ENCODE assay signal across 18 cellular contexts in the genomic region with DNA sequence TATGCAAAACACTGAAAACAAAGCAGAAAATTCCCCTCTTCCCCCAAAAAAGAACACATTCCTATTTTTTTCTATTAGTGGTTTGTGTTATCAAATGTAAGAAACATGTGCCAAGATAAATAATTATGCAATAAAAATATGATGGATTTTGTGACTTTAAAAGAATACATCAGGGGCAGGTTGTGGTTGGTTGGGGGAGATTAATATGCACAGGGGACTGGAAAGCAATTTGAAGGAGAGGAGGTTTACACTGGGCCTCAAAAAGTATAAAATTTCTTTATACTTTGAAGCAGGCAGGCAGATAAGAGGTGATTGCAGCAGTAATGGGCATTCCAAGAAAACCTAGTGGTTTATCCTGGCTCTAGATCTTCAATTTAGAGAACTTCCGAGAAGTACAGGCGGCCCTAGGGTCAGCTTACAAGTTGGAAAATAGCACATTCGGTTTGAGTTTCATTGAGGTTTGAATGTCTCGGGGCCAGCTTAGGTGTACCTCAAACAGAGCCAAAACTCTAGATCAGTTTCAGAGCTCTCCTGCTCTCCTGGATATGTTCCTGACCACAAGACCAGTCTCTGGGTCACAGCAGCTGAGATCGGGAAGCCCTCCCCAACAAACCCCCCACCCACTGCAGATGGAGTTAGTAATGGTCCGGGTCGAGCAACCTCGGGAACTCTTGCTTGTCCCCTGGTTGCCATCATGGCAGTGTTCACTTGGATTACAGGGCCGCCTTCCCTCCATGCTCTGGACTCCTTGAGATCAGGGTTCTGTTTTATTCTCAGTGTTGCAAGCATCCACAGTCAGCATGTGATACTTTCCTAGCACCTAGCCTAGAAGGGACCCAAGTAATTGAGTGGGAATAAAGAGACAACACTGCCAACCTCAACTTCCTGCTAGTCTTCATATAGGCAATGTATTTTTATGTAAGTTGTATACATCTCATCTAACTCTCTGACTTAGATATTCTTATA.
"Had no signal": no experiment of that assay in that cellular context is flagged by ENCODE, and none has a peak within 500 bp of the region (broad histone marks: within the 10 kb centered on the region; RNA-seq: fewer than 3 reads in every experiment).

No MANE protein-coding gene starts in this region.

- H3K36me3 ChIP-seq: left lung, right atrium auricular region, upper lobe of right lung had no signal

- DNase-seq: activated CD4-positive, alpha-beta T cell treated with anti-CD3 and anti-CD28 coated beads, Interleukin-2, amount 50 U/mL, for 4 hours; activated gamma-delta T cell; activated T-cell treated with anti-CD3 and anti-CD28 coated beads, Interleukin-2, amount 50 U/mL, for 72 hours; amygdala; dorsolateral prefrontal cortex; head of caudate nucleus; kidney; left lung; stimulated activated CD4-positive, alpha-beta T cell treated with anti-CD3 and anti-CD28 coated beads, Interleukin-4, amount 100 ng/mL, for 1 hour; stimulated activated naive CD8-positive, alpha-beta T cell treated with anti-CD3 and anti-CD28 coated beads, Interleukin-15, amount 100 ng/mL, for 72 hours; upper lobe of right lung had no signal

- H3K4me3 ChIP-seq: dorsolateral prefrontal cortex, left lung, right atrium auricular region, SK-N-MC, smooth muscle cell, upper lobe of right lung had no signal

- ATAC-seq: activated naive CD4-positive, alpha-beta T cell treated with anti-CD3 and anti-CD28 coated beads, Interleukin-2, amount 50 U/mL, for 72 hours; activated T-cell treated with anti-CD3 and anti-CD28 coated beads, Interleukin-2, amount 50 U/mL, for 72 hours; left lung; stimulated activated naive CD8-positive, alpha-beta T cell treated with anti-CD3 and anti-CD28 coated beads, Interleukin-15, amount 100 ng/mL, for 72 hours; upper lobe of right lung had no signal

- H3K4me1 ChIP-seq: left lung, right atrium auricular region, upper lobe of right lung had no signal

- H3K27ac Mint-ChIP-seq: activated naive CD4-positive, alpha-beta T cell treated with anti-CD3 and anti-CD28 coated beads, Interleukin-2, amount 50 U/mL, for 72 hours; activated T-cell treated with anti-CD3 and anti-CD28 coated beads, Interleukin-2, amount 50 U/mL, for 72 hours; stimulated activated naive CD8-positive, alpha-beta T cell treated with anti-CD3 and anti-CD28 coated beads, Interleukin-15, amount 100 ng/mL, for 72 hours; T-helper 2 cell treated with Interferon-gamma antibody and Interleukin-4, amounts not matched to agents 5 μg/mL and 100 μg/mL, for 36 hours had no signal

- H3K27me3 ChIP-seq: dorsolateral prefrontal cortex, left lung, right atrium auricular region, upper lobe of right lung had no signal

- H3K9me3 ChIP-seq: left lung, right atrium auricular region, upper lobe of right lung had no signal

- H3K4me1 Mint-ChIP-seq: neural crest cell; stimulated activated naive CD8-positive, alpha-beta T cell treated with anti-CD3 and anti-CD28 coated beads, Interleukin-15, amount 100 ng/mL, for 72 hours had no signal

- H3K27ac ChIP-seq: dorsolateral prefrontal cortex, epithelial cell of prostate, left lung, right atrium auricular region, SK-N-MC, upper lobe of right lung had no signal

- H3K4me3 Mint-ChIP-seq: activated T-cell treated with anti-CD3 and anti-CD28 coated beads, Interleukin-2, amount 50 U/mL, for 72 hours; neural crest cell; stimulated activated naive CD8-positive, alpha-beta T cell treated with anti-CD3 and anti-CD28 coated beads, Interleukin-15, amount 100 ng/mL, for 72 hours; T-helper 2 cell treated with Interferon-gamma antibody and Interleukin-4, amounts not matched to agents 5 μg/mL and 100 μg/mL, for 36 hours had no signal

- H3K9me3 Mint-ChIP-seq: activated naive CD4-positive, alpha-beta T cell treated with anti-CD3 and anti-CD28 coated beads, Interleukin-2, amount 50 U/mL, for 72 hours; activated T-cell treated with anti-CD3 and anti-CD28 coated beads, Interleukin-2, amount 50 U/mL, for 72 hours; neural crest cell; stimulated activated naive CD8-positive, alpha-beta T cell treated with anti-CD3 and anti-CD28 coated beads, Interleukin-15, amount 100 ng/mL, for 72 hours; T-helper 2 cell treated with Interferon-gamma antibody and Interleukin-4, amounts not matched to agents 5 μg/mL and 100 μg/mL, for 36 hours had no signal

- H3K36me3 Mint-ChIP-seq: activated naive CD4-positive, alpha-beta T cell treated with anti-CD3 and anti-CD28 coated beads, Interleukin-2, amount 50 U/mL, for 72 hours had no signal
